8 cellular contexts compared by ENCODE assay signal in genomic region chr1:206770531-206771352, GRCh38. TPM values are rescaled to one million over a fixed set of nuclear protein-coding genes. Genes with fewer than 3 reads are reported as not detected.
DNase-seq lines count a peak whose midpoint lies in the region; ATAC-seq and TF ChIP-seq lines count a peak whose summit lies in the region.

Gene IL19 (plus strand): TSS chr1:206770773. CDS start chr1:206836663, 65,890 bp downstream.

- no peak within 1 kb of the TSS for H2BK20ac ChIP-seq in IMR-90 (ENCODE audit: low read depth, low read length)

- no peaks in the 10 kb centered on the region for H3K36me3 Mint-ChIP-seq in natural killer cell

- BruUV-seq in IMR-90 (replicated peaks; lab: Mats Ljungman, UMichigan), result no TSS peak

- TF ChIP-seq CTCF in GM12864 (IDR thresholded peaks at IDR 0.05; ENCODE audit: low read depth, low read length, missing control alignments) (peak; percentile 2), IMR-90 (conservative IDR thresholded peaks at IDR 0.05; ENCODE audit: low read depth, low read length) (no peak), natural killer cell (IDR thresholded peaks at IDR 0.05) (no peak)

- H3K18ac ChIP-seq in IMR-90 (ENCODE audit: low read depth, low read length), result no peak within 1 kb of the TSS

- no peak within 1 kb of the TSS for H3K27ac ChIP-seq in IMR-90 (ENCODE audit: insufficient read depth, low read length)

- no peak within 1 kb of the TSS; the same call in 1 of the 2 replicates for H2BK120ac ChIP-seq in IMR-90 (ENCODE audit: low read depth, low read length)

- no peak for TF ChIP-seq POLR2A in IMR-90 (IDR thresholded peaks at IDR 0.05; ENCODE audit: low read depth, low read length)

- H3K4me1 Mint-ChIP-seq in natural killer cell, result peaks cover 53 to 60% of the 10 kb centered on the region in 2 donors

- H3K36me3 ChIP-seq in IMR-90 (ENCODE audit: control insufficient read depth, insufficient read depth, low read length), result no peaks in the 10 kb centered on the region

- no peaks in the 10 kb centered on the region for H3K9me3 ChIP-seq in IMR-90 (ENCODE audit: control insufficient read depth, insufficient read depth, low read length)

- H3K4ac ChIP-seq in IMR-90 (ENCODE audit: low read depth, low read length), result no peak within 1 kb of the TSS

- no peak for TF ChIP-seq RAD21 in IMR-90 (IDR thresholded peaks at IDR 0.05; ENCODE audit: low read length)

- no peaks in the 10 kb centered on the region for H3K9me3 Mint-ChIP-seq in natural killer cell

- no peak within 1 kb of the TSS for H3K56ac ChIP-seq in IMR-90 (ENCODE audit: extremely low read depth, insufficient read depth, low read length)

- H2BK15ac ChIP-seq in IMR-90 (ENCODE audit: low read depth, low read length), result peak within 1 kb of the TSS; percentile 13; the same call in 1 of the 3 replicates

- ATAC-seq in IMR-90 (ENCODE audit: low read depth), result no peak; the same call in 1 of the 2 replicates
- ATAC-seq in natural killer cell, result no peak
- ATAC-seq in HG02798 (IDR thresholded peaks at IDR 0.05; ENCODE audit: poor library complexity, unreplicated experiment), result no peak
- ATAC-seq in HG03045 (IDR thresholded peaks at IDR 0.05; ENCODE audit: unreplicated experiment), result no peak

- H3K9me1 ChIP-seq in IMR-90 (ENCODE audit: insufficient read depth, low read length), result no peaks in the 10 kb centered on the region; the same call in 1 of the 2 replicates

- intact Hi-C loops in IMR-90 (cut with micrococcal nuclease) (no loop called here), natural killer cell (cut with micrococcal nuclease) (no loop called here)

- no peak within 1 kb of the TSS for H2BK5ac ChIP-seq in IMR-90 (ENCODE audit: low read depth, low read length, poor library complexity, severe bottlenecking)

- H2AK9ac ChIP-seq in IMR-90 (replicated peaks; ENCODE audit: low read depth, low read length, poor library complexity), result peak within 1 kb of the TSS; percentile 40

- H3K79me1 ChIP-seq in IMR-90 (ENCODE audit: low read depth in 1 of 2, low read length in 2 of 2), result no peaks in the 10 kb centered on the region

- peaks cover 3% of the 10 kb centered on the region for H3K4me1 ChIP-seq in IMR-90 (ENCODE audit: control insufficient read depth, insufficient read depth, low read length)

- H3K4me3 ChIP-seq in GM12864 (ENCODE audit: low read depth, low read length) (peak within 1 kb of the TSS; percentile 69), IMR-90 (ENCODE audit: insufficient read depth, low read depth, low read length) (no peak within 1 kb of the TSS)

- WGBS in IMR-90 (ENCODE audit: extremely low coverage in 2 of 2, insufficient read length in 1 of 2), 2 experiments, result 100% methylated on average over 1 of the region's 10 CpGs; no CpG with 5 or more reads in 1 of the 2 experiments

- peaks cover 10 to 16% of the 10 kb centered on the region in 2 donors for H3K27me3 Mint-ChIP-seq in natural killer cell (ENCODE audit: low read depth in 2 of 2)

- peak within 1 kb of the TSS; percentile 41 to 73 for H3K27ac Mint-ChIP-seq in natural killer cell

- CTCF ChIA-PET in IMR-90 (lab: Yijun Ruan, JAX), result interaction anchor here (1.9 kb wide), 1 partner anchor 39 kb away, joined by 4 read pairs; no protein-coding TSS in a partner anchor

- H3K23ac ChIP-seq in IMR-90 (ENCODE audit: low read depth, low read length), result no peak within 1 kb of the TSS

- H4K91ac ChIP-seq in IMR-90 (ENCODE audit: insufficient read depth, low read depth, low read length), result no peak within 1 kb of the TSS

- no peak within 1 kb of the TSS for H2AFZ ChIP-seq in IMR-90 (replicated peaks; ENCODE audit: low read length, poor library complexity)

- DNase-seq in GM12864 (ENCODE audit: low read depth), result peak; percentile 68
- peak; percentile 34 for DNase-seq in IMR-90
- peak; percentile 87 for DNase-seq in amniotic epithelial cell (ENCODE audit: low read depth)
- no peak for DNase-seq in natural killer cell
- DNase-seq in NCI-H2171 (lab: John Stamatoyannopoulos, UW), result no peak
- DNase-seq in NCI-H2171 treated with DMSO at 0.1 percent for 48 hours (lab: John Stamatoyannopoulos, UW), result no peak

- peak within 1 kb of the TSS; percentile 8; the same call in 1 of the 2 replicates for H3K14ac ChIP-seq in IMR-90 (replicated peaks; ENCODE audit: low read depth, low read length)

- in situ Hi-C loops in IMR-90 (cut with MboI; ENCODE audit: low sequenced_read_pairs), result no loop called here

- no peak within 1 kb of the TSS for H4K5ac ChIP-seq in IMR-90 (ENCODE audit: low read depth, low read length)

- dilution Hi-C loops in IMR-90 (cut with HindIII; ENCODE audit: low sequenced_read_pairs, unreplicated experiment), result no loop called here

- peaks cover 20% of the 10 kb centered on the region for H3K27me3 ChIP-seq in IMR-90 (ENCODE audit: control insufficient read depth, insufficient read depth, low read length)

- H3K9ac ChIP-seq in IMR-90 (ENCODE audit: low read depth, low read length), result no peak within 1 kb of the TSS

- POLR2A ChIA-PET in IMR-90 (lab: Charles Lee; ENCODE audit: unreplicated experiment), result no interaction called here

- peak within 1 kb of the TSS; percentile 50 for H2AK5ac ChIP-seq in IMR-90 (ENCODE audit: low read depth, low read length)

- no peak within 1 kb of the TSS; a peak in 1 of 4 replicates for H4K8ac ChIP-seq in IMR-90 (ENCODE audit: low read depth in 2 of 2, low read length in 2 of 2)

- peak within 1 kb of the TSS; percentile 40 for H3K4me3 Mint-ChIP-seq in natural killer cell

- H3K4me2 ChIP-seq in IMR-90 (ENCODE audit: low read depth, low read length), result no peak within 1 kb of the TSS

- H4K20me1 ChIP-seq in IMR-90 (ENCODE audit: insufficient read depth, low read length), result no peaks in the 10 kb centered on the region

TF ChIP-seq in IMR-90, 13 proteins besides CTCF, POLR2A, EP300 and RAD21:
- TF ChIP-seq MAFK (IDR thresholded peaks at IDR 0.05; ENCODE audit: low read depth, low read length), result no peak
- TF ChIP-seq NFE2L2 (IDR thresholded peaks at IDR 0.05; ENCODE audit: low read depth, low read length), result no peak
- TF ChIP-seq BHLHE40 (IDR thresholded peaks at IDR 0.05; ENCODE audit: low read depth, low read length), result no peak
- TF ChIP-seq SMC3 (IDR thresholded peaks at IDR 0.05; ENCODE audit: low read depth, low read length), result no peak
- TF ChIP-seq CHD1 (IDR thresholded peaks at IDR 0.05; ENCODE audit: low read depth, low read length), result no peak
- TF ChIP-seq MXI1 (IDR thresholded peaks at IDR 0.05; ENCODE audit: borderline replicate concordance, low read depth, low read length), result no peak
- no peak for TF ChIP-seq CEBPB (IDR thresholded peaks at IDR 0.05; ENCODE audit: low read depth, low read length)
- no peak for TF ChIP-seq USF2 (IDR thresholded peaks at IDR 0.05; ENCODE audit: low read depth, low read length)
- TF ChIP-seq RFX5 (IDR thresholded peaks at IDR 0.05; ENCODE audit: low read depth, low read length), result no peak
- TF ChIP-seq RCOR1 (IDR thresholded peaks at IDR 0.05; ENCODE audit: insufficient replicate concordance, low read length), result no peak
- no peak for TF ChIP-seq MAZ (IDR thresholded peaks at IDR 0.05; ENCODE audit: borderline replicate concordance, low read depth, low read length)
- no peak for TF ChIP-seq FOS (IDR thresholded peaks at IDR 0.05; ENCODE audit: low read depth, low read length)
- TF ChIP-seq ELK1 (IDR thresholded peaks at IDR 0.05; ENCODE audit: borderline replicate concordance, low read depth, low read length), result no peak

RNA-seq across cellular contexts. Expression of gene IL19, which starts in this region (rescaled TPM):
- not detected in 2 replicates for total RNA-seq in IMR-90 (2012; rRNA removed)
- not detected in 2 replicates for polyA plus RNA-seq in IMR-90 (2012; rRNA removed)
- not detected in 2 replicates for polyA plus RNA-seq in IMR-90 (2012; cell fraction: cytosol; rRNA removed)
- polyA plus RNA-seq in IMR-90 (2012; cell fraction: nucleus; rRNA removed; ENCODE audit: low replicate concordance), result not detected in 2 replicates
- total RNA-seq in natural killer cell, result not detected

Comparison
In these comparisons a context has a peak if more than half of its experiments do, and no peak if none do; other contexts are left out.
1. Peak in DNase-seq in IMR-90; RNA of the gene not detected or under 1 TPM.
2. DNase-seq: peak in GM12864 (single experiment) and amniotic epithelial cell (single experiment); none in natural killer cell (single experiment), NCI-H2171 (single experiment) and NCI-H2171 treated with DMSO at 0.1 percent for 48 hours (single experiment).